ENCODE assay signal across 9 cellular contexts in genomic region chr11:76205252-76206076, GRCh38. TPM values are rescaled to one million over a fixed set of nuclear protein-coding genes. Genes with fewer than 3 reads are reported as not detected.
A peak's percentile ranks its signal among the peaks of the same experiment; 100 is the strongest.
DNase-seq lines count a peak whose midpoint lies in the region; ATAC-seq and TF ChIP-seq lines count a peak whose summit lies in the region.
"Had no signal": no experiment of that assay in that cellular context is flagged by ENCODE, and none has a peak within 500 bp of the region (broad histone marks: within the 10 kb centered on the region; RNA-seq: fewer than 3 reads in every experiment).

No MANE protein-coding gene starts in this region.

- no peak overlapping the region for H2AFZ ChIP-seq in OCI-LY1 (ENCODE audit: low read length)
- H2AFZ ChIP-seq in osteoblast (ENCODE audit: low read length): no peak overlapping the region

- intact Hi-C loops in CD8-positive, alpha-beta T cell (cut with DNase I, micrococcal nuclease): loop anchor here (2.0 to 10.0 kb wide), 5 partner anchors 42 to 391 kb away; partner anchors contain the start of genes EMSY (in 2 of the 2) and UVRAG (in 1 of the 2)
- intact Hi-C loops in adrenal gland (cut with DNase I): loop anchor here in 1 of 2 donors (2.0 to 10.0 kb wide), 2 partner anchors 113 to 309 kb away; no protein-coding TSS in a partner anchor

- H3K79me2 ChIP-seq in OCI-LY1 (ENCODE audit: insufficient read depth, low read length) (no peaks in the 10 kb centered on the region), osteoblast (ENCODE audit: insufficient read depth, low read length) (no peaks in the 10 kb centered on the region)

- no peak overlapping the region for H3K27ac ChIP-seq in CD8-positive, alpha-beta T cell (ENCODE audit: low read depth, low read length)
- H3K27ac ChIP-seq in OCI-LY1 (ENCODE audit: low read depth, low read length, poor library complexity, severe bottlenecking): no peak overlapping the region
- H3K27ac ChIP-seq in osteoblast (ENCODE audit: low read depth, low read length): no peak overlapping the region
- no peak overlapping the region for H3K27ac ChIP-seq in adrenal gland

- no peak for ATAC-seq in CD8-positive, alpha-beta T cell

- CTCF ChIA-PET in CD8-positive, alpha-beta T cell (lab: Charles Lee): interaction anchor here (1.0 to 9.5 kb wide), 3 partner anchors 13 to 112 kb away, joined by 3 to 397 read pairs (median 58); no protein-coding TSS in a partner anchor

- H3K4me1 Mint-ChIP-seq in CD8-positive, alpha-beta T cell (ENCODE audit: low read depth): peaks cover 19% of the 10 kb centered on the region
- peaks cover 12% of the 10 kb centered on the region for H3K4me1 Mint-ChIP-seq in endothelial cell (ENCODE audit: unreplicated experiment)

- no peak overlapping the region for H3K4me3 ChIP-seq in CD8-positive, alpha-beta T cell (ENCODE audit: low read depth, low read length)
- H3K4me3 ChIP-seq in OCI-LY1 (ENCODE audit: low read depth, low read length, poor library complexity, severe bottlenecking) (peak overlapping the region; percentile 63), osteoblast (ENCODE audit: insufficient read depth, low read length) (no peak overlapping the region), adrenal gland (peak overlapping the region in 1 of 4 donors; percentile 65)

- no peaks in the 10 kb centered on the region for H3F3A ChIP-seq in OCI-LY1 (ENCODE audit: insufficient read depth, low read length)

- H3K9me3 Mint-ChIP-seq in CD8-positive, alpha-beta T cell: no peaks in the 10 kb centered on the region
- no peaks in the 10 kb centered on the region for H3K9me3 Mint-ChIP-seq in endothelial cell (ENCODE audit: unreplicated experiment)

- WGBS in adrenal gland, 4 donors: 56 to 57% (median 57%) methylated on average over 20 to 23 of the region's 23 CpGs

- no peaks in the 10 kb centered on the region for H3K36me3 ChIP-seq in CD8-positive, alpha-beta T cell (ENCODE audit: insufficient read depth, low read length)
- H3K36me3 ChIP-seq in OCI-LY1 (ENCODE audit: insufficient read depth, low read length) (no peaks in the 10 kb centered on the region), osteoblast (ENCODE audit: insufficient read depth, low read length) (no peaks in the 10 kb centered on the region), adrenal gland (replicated peaks in 1 of 2) (no peaks in the 10 kb centered on the region)

- no peaks in the 10 kb centered on the region for H3K36me3 Mint-ChIP-seq in CD8-positive, alpha-beta T cell
- H3K36me3 Mint-ChIP-seq in endothelial cell (ENCODE audit: low read depth, unreplicated experiment): no peaks in the 10 kb centered on the region

- H3K27me3 Mint-ChIP-seq in CD8-positive, alpha-beta T cell (ENCODE audit: low read depth): peaks cover 30% of the 10 kb centered on the region
- peaks cover 8% of the 10 kb centered on the region for H3K27me3 Mint-ChIP-seq in endothelial cell (ENCODE audit: unreplicated experiment)

- no peak overlapping the region for H3K27ac Mint-ChIP-seq in CD8-positive, alpha-beta T cell
- no peak overlapping the region for H3K27ac Mint-ChIP-seq in endothelial cell (ENCODE audit: unreplicated experiment)

- no peak overlapping the region for H3K9ac ChIP-seq in OCI-LY1 (ENCODE audit: low read length)

- no peaks in the 10 kb centered on the region for H3K9me3 ChIP-seq in CD8-positive, alpha-beta T cell (ENCODE audit: low read length)
- H3K9me3 ChIP-seq in OCI-LY1 (ENCODE audit: low read length): no peaks in the 10 kb centered on the region
- H3K9me3 ChIP-seq in osteoblast (ENCODE audit: low read depth, low read length): no peaks in the 10 kb centered on the region
- H3K9me3 ChIP-seq in adrenal gland (replicated peaks in 1 of 3): no peaks in the 10 kb centered on the region

- peaks cover 13% of the 10 kb centered on the region for H3K27me3 ChIP-seq in CD8-positive, alpha-beta T cell (ENCODE audit: insufficient read depth, low read length)
- H3K27me3 ChIP-seq in OCI-LY1 (ENCODE audit: insufficient read depth, low read length) (peaks cover 9% of the 10 kb centered on the region), osteoblast (ENCODE audit: insufficient read depth, low read length) (peaks cover 55% of the 10 kb centered on the region), adrenal gland (no peaks in the 10 kb centered on the region)

- TF ChIP-seq POLR2A in adrenal gland (IDR thresholded peaks at IDR 0.05): no peak

- peak overlapping the region; percentile 60; the same call in 1 of the 2 replicates for H3K4me2 ChIP-seq in OCI-LY1 (ENCODE audit: low read length)
- no peak overlapping the region for H3K4me2 ChIP-seq in osteoblast (ENCODE audit: insufficient read depth, low read length)

- H3K9me2 ChIP-seq in OCI-LY1 (ENCODE audit: low read depth, low read length): no peaks in the 10 kb centered on the region

- no peak for TF ChIP-seq CTCF in CD8-positive, alpha-beta T cell (IDR thresholded peaks at IDR 0.05)
- TF ChIP-seq CTCF in OCI-LY1 (IDR thresholded peaks at IDR 0.05; ENCODE audit: low read length): no peak
- no peak for TF ChIP-seq CTCF in endothelial cell (IDR thresholded peaks at IDR 0.05; ENCODE audit: unreplicated experiment)
- no peak for TF ChIP-seq CTCF in osteoblast (IDR thresholded peaks at IDR 0.05; ENCODE audit: extremely low read depth, low read depth, low read length)
- no peak for TF ChIP-seq CTCF in adrenal gland (IDR thresholded peaks at IDR 0.05)

- POLR2A ChIA-PET in CD8-positive, alpha-beta T cell (lab: Charles Lee): no interaction called here

- DNase-seq in CD8-positive, alpha-beta T cell: peak in 1 of 7 experiments; percentile 4
- DNase-seq in endothelial cell (ENCODE audit: low spot score): no peak
- peak; percentile 72 for DNase-seq in osteoblast (ENCODE audit: insufficient read length, low spot score, missing footprints)
- DNase-seq in NCI-H2081 treated with DMSO at 0.1 percent for 48 hours (lab: John Stamatoyannopoulos, UW): no peak
- no peak for DNase-seq in NCI-H510A treated with DMSO at 0.1 percent for 48 hours (lab: John Stamatoyannopoulos, UW)
- DNase-seq in NCI-H2196 treated with DMSO at 0.1 percent for 48 hours (lab: John Stamatoyannopoulos, UW; ENCODE audit: unreplicated experiment): no peak
- DNase-seq in adrenal gland: no peak
- DNase-seq: NCI-H1694 had no signal

- peak overlapping the region; percentile 57 for H3K4me3 Mint-ChIP-seq in CD8-positive, alpha-beta T cell
- peak overlapping the region; percentile 78 for H3K4me3 Mint-ChIP-seq in endothelial cell (ENCODE audit: unreplicated experiment)

- H3K4me1 ChIP-seq in CD8-positive, alpha-beta T cell (ENCODE audit: insufficient read depth, low read length): peaks cover 39% of the 10 kb centered on the region
- H3K4me1 ChIP-seq in OCI-LY1 (ENCODE audit: insufficient read depth, low read length, severe bottlenecking) (peaks cover 35% of the 10 kb centered on the region), osteoblast (ENCODE audit: insufficient read depth, low read length) (peaks cover 22% of the 10 kb centered on the region), adrenal gland (replicated peaks in 1 of 2) (peaks cover 27 to 45% of the 10 kb centered on the region in 2 donors)

- no peaks in the 10 kb centered on the region for H4K20me1 ChIP-seq in OCI-LY1 (ENCODE audit: insufficient read depth, low read length)
- peaks cover 2% of the 10 kb centered on the region for H4K20me1 ChIP-seq in osteoblast (ENCODE audit: insufficient read depth, low read length)

RNA-seq across cellular contexts. Expression of gene WNT11, which starts 0.8 kb away (rescaled TPM):
- total RNA-seq in CD8-positive, alpha-beta T cell: 10 to 100 TPM; 10.8 to 12.3 TPM
- total RNA-seq in endothelial cell (ENCODE audit: unreplicated experiment) (3.6 TPM), osteoblast (under 0.01 and 0.36 TPM in 2 replicates), adrenal gland (10 to 100 TPM; 17.9 to 88.2 (median 35.7) TPM)
- polyA plus RNA-seq in adrenal gland: 10 to 100 TPM in 1 of 3 donors, 1 to 10 TPM in 2; 3.8 to 14.1 (median 9.4) TPM
